In the genomic region with DNA sequence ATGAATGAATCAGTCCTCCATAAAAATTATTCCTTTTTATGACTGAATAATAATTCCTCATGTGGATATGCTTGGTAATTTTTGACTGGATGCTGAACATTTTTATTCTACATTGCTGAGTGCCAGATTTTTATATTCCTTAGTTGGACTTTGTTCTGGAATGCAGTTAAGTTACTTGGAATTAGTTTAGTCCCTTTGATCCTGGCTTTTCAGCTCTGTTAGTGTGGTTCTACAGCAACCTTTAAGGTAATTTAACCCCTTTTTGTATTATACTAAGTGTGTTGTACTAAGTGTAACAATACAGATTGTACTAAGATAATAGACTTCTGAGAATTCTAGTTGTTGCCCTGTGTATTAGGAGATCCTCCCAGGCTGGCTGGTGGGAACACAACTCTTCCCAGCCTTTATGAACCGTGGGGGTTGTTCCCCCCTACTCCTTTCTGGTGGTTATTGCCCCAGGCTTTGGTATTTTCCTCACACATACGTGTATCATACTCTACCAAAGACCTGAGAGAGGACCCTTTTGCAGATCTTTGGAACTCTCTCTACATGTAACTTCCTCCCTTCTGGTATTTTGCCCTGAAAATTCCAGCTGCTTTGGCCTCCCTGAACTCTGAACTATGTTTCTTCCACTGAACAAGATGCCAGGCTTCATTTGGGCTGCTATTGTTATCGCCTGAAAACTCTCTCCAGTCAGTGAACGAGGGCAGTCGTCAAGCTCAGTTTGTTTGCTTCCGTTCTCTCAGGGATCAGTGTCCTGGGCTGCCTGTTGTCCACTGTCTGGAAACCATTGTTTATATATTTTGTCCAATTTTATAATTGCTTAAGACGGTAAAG, we compare ENCODE assay signal across 1 cellular context.
TF ChIP-seq lines count a peak whose summit lies in the region.

No MANE protein-coding gene starts in this region.

TF ChIP-seq in HepG2, 621 proteins besides CTCF, POLR2A, EP300 and RAD21 (continued from another document and continues in another):
- TF ChIP-seq, protein P1, sequence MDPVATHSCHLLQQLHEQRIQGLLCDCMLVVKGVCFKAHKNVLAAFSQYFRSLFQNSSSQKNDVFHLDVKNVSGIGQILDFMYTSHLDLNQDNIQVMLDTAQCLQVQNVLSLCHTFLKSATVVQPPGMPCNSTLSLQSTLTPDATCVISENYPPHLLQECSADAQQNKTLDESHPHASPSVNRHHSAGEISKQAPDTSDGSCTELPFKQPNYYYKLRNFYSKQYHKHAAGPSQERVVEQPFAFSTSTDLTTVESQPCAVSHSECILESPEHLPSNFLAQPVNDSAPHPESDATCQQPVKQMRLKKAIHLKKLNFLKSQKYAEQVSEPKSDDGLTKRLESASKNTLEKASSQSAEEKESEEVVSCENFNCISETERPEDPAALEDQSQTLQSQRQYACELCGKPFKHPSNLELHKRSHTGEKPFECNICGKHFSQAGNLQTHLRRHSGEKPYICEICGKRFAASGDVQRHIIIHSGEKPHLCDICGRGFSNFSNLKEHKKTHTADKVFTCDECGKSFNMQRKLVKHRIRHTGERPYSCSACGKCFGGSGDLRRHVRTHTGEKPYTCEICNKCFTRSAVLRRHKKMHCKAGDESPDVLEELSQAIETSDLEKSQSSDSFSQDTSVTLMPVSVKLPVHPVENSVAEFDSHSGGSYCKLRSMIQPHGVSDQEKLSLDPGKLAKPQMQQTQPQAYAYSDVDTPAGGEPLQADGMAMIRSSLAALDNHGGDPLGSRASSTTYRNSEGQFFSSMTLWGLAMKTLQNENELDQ (CRISPR knock-in tag; IDR thresholded peaks at IDR 0.05; ENCODE audit: borderline replicate concordance) = no peak
- no peak for TF ChIP-seq PRMT3 (CRISPR knock-in tag; IDR thresholded peaks at IDR 0.05; ENCODE audit: borderline replicate concordance, low read depth)
- no peak for TF ChIP-seq ZNF281 (CRISPR knock-in tag; IDR thresholded peaks at IDR 0.05; ENCODE audit: borderline replicate concordance)
- TF ChIP-seq ZNF235 (CRISPR knock-in tag; IDR thresholded peaks at IDR 0.05; ENCODE audit: borderline replicate concordance) = no peak
- no peak for TF ChIP-seq ZBTB42 (CRISPR knock-in tag; IDR thresholded peaks at IDR 0.05)
- TF ChIP-seq, protein P2, sequence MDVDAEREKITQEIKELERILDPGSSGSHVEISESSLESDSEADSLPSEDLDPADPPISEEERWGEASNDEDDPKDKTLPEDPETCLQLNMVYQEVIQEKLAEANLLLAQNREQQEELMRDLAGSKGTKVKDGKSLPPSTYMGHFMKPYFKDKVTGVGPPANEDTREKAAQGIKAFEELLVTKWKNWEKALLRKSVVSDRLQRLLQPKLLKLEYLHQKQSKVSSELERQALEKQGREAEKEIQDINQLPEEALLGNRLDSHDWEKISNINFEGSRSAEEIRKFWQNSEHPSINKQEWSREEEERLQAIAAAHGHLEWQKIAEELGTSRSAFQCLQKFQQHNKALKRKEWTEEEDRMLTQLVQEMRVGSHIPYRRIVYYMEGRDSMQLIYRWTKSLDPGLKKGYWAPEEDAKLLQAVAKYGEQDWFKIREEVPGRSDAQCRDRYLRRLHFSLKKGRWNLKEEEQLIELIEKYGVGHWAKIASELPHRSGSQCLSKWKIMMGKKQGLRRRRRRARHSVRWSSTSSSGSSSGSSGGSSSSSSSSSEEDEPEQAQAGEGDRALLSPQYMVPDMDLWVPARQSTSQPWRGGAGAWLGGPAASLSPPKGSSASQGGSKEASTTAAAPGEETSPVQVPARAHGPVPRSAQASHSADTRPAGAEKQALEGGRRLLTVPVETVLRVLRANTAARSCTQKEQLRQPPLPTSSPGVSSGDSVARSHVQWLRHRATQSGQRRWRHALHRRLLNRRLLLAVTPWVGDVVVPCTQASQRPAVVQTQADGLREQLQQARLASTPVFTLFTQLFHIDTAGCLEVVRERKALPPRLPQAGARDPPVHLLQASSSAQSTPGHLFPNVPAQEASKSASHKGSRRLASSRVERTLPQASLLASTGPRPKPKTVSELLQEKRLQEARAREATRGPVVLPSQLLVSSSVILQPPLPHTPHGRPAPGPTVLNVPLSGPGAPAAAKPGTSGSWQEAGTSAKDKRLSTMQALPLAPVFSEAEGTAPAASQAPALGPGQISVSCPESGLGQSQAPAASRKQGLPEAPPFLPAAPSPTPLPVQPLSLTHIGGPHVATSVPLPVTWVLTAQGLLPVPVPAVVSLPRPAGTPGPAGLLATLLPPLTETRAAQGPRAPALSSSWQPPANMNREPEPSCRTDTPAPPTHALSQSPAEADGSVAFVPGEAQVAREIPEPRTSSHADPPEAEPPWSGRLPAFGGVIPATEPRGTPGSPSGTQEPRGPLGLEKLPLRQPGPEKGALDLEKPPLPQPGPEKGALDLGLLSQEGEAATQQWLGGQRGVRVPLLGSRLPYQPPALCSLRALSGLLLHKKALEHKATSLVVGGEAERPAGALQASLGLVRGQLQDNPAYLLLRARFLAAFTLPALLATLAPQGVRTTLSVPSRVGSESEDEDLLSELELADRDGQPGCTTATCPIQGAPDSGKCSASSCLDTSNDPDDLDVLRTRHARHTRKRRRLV (CRISPR knock-in tag; IDR thresholded peaks at IDR 0.05) = no peak
- TF ChIP-seq ZNF3 (CRISPR knock-in tag; IDR thresholded peaks at IDR 0.05) = no peak
- TF ChIP-seq, protein P3, sequence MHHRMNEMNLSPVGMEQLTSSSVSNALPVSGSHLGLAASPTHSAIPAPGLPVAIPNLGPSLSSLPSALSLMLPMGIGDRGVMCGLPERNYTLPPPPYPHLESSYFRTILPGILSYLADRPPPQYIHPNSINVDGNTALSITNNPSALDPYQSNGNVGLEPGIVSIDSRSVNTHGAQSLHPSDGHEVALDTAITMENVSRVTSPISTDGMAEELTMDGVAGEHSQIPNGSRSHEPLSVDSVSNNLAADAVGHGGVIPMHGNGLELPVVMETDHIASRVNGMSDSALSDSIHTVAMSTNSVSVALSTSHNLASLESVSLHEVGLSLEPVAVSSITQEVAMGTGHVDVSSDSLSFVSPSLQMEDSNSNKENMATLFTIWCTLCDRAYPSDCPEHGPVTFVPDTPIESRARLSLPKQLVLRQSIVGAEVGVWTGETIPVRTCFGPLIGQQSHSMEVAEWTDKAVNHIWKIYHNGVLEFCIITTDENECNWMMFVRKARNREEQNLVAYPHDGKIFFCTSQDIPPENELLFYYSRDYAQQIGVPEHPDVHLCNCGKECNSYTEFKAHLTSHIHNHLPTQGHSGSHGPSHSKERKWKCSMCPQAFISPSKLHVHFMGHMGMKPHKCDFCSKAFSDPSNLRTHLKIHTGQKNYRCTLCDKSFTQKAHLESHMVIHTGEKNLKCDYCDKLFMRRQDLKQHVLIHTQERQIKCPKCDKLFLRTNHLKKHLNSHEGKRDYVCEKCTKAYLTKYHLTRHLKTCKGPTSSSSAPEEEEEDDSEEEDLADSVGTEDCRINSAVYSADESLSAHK (CRISPR knock-in tag; IDR thresholded peaks at IDR 0.05; ENCODE audit: borderline replicate concordance) = no peak
- TF ChIP-seq, protein P4, sequence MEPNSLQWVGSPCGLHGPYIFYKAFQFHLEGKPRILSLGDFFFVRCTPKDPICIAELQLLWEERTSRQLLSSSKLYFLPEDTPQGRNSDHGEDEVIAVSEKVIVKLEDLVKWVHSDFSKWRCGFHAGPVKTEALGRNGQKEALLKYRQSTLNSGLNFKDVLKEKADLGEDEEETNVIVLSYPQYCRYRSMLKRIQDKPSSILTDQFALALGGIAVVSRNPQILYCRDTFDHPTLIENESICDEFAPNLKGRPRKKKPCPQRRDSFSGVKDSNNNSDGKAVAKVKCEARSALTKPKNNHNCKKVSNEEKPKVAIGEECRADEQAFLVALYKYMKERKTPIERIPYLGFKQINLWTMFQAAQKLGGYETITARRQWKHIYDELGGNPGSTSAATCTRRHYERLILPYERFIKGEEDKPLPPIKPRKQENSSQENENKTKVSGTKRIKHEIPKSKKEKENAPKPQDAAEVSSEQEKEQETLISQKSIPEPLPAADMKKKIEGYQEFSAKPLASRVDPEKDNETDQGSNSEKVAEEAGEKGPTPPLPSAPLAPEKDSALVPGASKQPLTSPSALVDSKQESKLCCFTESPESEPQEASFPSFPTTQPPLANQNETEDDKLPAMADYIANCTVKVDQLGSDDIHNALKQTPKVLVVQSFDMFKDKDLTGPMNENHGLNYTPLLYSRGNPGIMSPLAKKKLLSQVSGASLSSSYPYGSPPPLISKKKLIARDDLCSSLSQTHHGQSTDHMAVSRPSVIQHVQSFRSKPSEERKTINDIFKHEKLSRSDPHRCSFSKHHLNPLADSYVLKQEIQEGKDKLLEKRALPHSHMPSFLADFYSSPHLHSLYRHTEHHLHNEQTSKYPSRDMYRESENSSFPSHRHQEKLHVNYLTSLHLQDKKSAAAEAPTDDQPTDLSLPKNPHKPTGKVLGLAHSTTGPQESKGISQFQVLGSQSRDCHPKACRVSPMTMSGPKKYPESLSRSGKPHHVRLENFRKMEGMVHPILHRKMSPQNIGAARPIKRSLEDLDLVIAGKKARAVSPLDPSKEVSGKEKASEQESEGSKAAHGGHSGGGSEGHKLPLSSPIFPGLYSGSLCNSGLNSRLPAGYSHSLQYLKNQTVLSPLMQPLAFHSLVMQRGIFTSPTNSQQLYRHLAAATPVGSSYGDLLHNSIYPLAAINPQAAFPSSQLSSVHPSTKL (CRISPR knock-in tag; IDR thresholded peaks at IDR 0.05) = peak; percentile 40
- TF ChIP-seq TCF7L2 (IDR thresholded peaks at IDR 0.05; ENCODE audit: low read depth, low read length) = no peak
- no peak for TF ChIP-seq ZFP82 (CRISPR knock-in tag; IDR thresholded peaks at IDR 0.05; ENCODE audit: borderline replicate concordance)
- no peak for TF ChIP-seq ZFYVE20 (CRISPR knock-in tag; IDR thresholded peaks at IDR 0.05; ENCODE audit: borderline replicate concordance, low read depth)
- TF ChIP-seq MIXL1 (CRISPR knock-in tag; IDR thresholded peaks at IDR 0.05) = peak; percentile 56; the same call in 1 of the 2 replicates
- no peak for TF ChIP-seq ZNF143 (CRISPR knock-in tag; IDR thresholded peaks at IDR 0.05)
- no peak for TF ChIP-seq GLI4 (CRISPR knock-in tag; IDR thresholded peaks at IDR 0.05; ENCODE audit: borderline replicate concordance)
- no peak for TF ChIP-seq SKI (IDR thresholded peaks at IDR 0.05; ENCODE audit: partially characterized antibody)
- TF ChIP-seq ZNF253 (CRISPR knock-in tag; IDR thresholded peaks at IDR 0.05; ENCODE audit: borderline replicate concordance) = no peak
- TF ChIP-seq, protein P5, sequence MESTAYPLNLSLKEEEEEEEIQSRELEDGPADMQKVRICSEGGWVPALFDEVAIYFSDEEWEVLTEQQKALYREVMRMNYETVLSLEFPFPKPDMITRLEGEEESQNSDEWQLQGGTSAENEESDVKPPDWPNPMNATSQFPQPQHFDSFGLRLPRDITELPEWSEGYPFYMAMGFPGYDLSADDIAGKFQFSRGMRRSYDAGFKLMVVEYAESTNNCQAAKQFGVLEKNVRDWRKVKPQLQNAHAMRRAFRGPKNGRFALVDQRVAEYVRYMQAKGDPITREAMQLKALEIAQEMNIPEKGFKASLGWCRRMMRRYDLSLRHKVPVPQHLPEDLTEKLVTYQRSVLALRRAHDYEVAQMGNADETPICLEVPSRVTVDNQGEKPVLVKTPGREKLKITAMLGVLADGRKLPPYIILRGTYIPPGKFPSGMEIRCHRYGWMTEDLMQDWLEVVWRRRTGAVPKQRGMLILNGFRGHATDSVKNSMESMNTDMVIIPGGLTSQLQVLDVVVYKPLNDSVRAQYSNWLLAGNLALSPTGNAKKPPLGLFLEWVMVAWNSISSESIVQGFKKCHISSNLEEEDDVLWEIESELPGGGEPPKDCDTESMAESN (CRISPR knock-in tag; conservative IDR thresholded peaks at IDR 0.05) = no peak
- TF ChIP-seq ZNF292 (CRISPR knock-in tag; IDR thresholded peaks at IDR 0.05; ENCODE audit: borderline replicate concordance, low read depth) = 0 out of 2 replicates have a peak, but pooled peaks have one; percentile 18
- TF ChIP-seq FOXC1 (CRISPR knock-in tag; IDR thresholded peaks at IDR 0.05; ENCODE audit: borderline replicate concordance) = no peak
- TF ChIP-seq, protein P6, sequence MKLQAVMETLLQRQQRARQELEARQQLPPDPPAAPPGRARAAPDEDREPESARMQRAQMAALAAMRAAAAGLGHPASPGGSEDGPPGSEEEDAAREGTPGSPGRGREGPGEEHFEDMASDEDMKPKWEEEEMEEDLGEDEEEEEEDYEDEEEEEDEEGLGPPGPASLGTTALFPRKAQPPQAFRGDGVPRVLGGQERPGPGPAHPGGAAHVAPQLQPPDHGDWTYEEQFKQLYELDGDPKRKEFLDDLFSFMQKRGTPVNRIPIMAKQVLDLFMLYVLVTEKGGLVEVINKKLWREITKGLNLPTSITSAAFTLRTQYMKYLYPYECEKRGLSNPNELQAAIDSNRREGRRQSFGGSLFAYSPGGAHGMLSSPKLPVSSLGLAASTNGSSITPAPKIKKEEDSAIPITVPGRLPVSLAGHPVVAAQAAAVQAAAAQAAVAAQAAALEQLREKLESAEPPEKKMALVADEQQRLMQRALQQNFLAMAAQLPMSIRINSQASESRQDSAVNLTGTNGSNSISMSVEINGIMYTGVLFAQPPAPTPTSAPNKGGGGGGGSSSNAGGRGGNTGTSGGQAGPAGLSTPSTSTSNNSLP (IDR thresholded peaks at IDR 0.05; ENCODE audit: low read depth, low read length) = peak; percentile 84
- TF ChIP-seq CAMTA2 (CRISPR knock-in tag; IDR thresholded peaks at IDR 0.05; ENCODE audit: borderline replicate concordance) = no peak
